Comparison of ENCODE assay signal across 1 cellular context in genomic region chr1:2943686-2944260, GRCh38.
TF ChIP-seq lines count a peak whose summit lies in the region.

No MANE protein-coding gene starts in this region.

TF ChIP-seq in HepG2, 621 proteins besides CTCF, POLR2A, EP300 and RAD21 (continued from another document):
- TF ChIP-seq PRDM4 (CRISPR knock-in tag; IDR thresholded peaks at IDR 0.05; ENCODE audit: borderline replicate concordance): no peak
